19 cellular contexts compared by ENCODE assay signal in genomic region chr10:34679177-34679576, GRCh38.
"Had no signal": no experiment of that assay in that cellular context is flagged by ENCODE, and none has a peak within 500 bp of the region (broad histone marks: within the 10 kb centered on the region; RNA-seq: fewer than 3 reads in every experiment).

No MANE protein-coding gene starts in this region.

- H3K27ac ChIP-seq: esophagus muscularis mucosa, gastroesophageal sphincter, upper lobe of left lung, vagina had no signal

- H3K27me3 ChIP-seq: esophagus muscularis mucosa, gastroesophageal sphincter, upper lobe of left lung, vagina had no signal

- H3K9me3 Mint-ChIP-seq: dendritic cell treated with granulocyte-macrophage colony-stimulating factor and Interleukin-4, amounts not matched to agents 40 ng/mL and 50 ng/mL, for 4 days; naive thymus-derived CD4-positive, alpha-beta T cell had no signal

- H3K4me3 Mint-ChIP-seq: dendritic cell treated with granulocyte-macrophage colony-stimulating factor and Interleukin-4, amounts not matched to agents 40 ng/mL and 50 ng/mL, for 4 days; naive thymus-derived CD4-positive, alpha-beta T cell had no signal

- H3K27ac Mint-ChIP-seq: dendritic cell treated with granulocyte-macrophage colony-stimulating factor and Interleukin-4, amounts not matched to agents 40 ng/mL and 50 ng/mL, for 4 days had no signal

- H3K36me3 ChIP-seq: esophagus muscularis mucosa, gastroesophageal sphincter, upper lobe of left lung, vagina had no signal

- H3K4me3 ChIP-seq: esophagus muscularis mucosa, gastroesophageal sphincter, lung, upper lobe of left lung, vagina had no signal

- DNase-seq: cerebellar nuclear complex; foreskin fibroblast; glutamatergic neuron; kidney; left cardiac atrium; left ventricle myocardium superior; mesenchymal stem cell; naive thymus-derived CD4-positive, alpha-beta T cell; posterior cingulate gyrus; right cardiac atrium; small intestine; stimulated activated CD4-positive, alpha-beta T cell treated with anti-CD3 and anti-CD28 coated beads, Interleukin-12 subunit alpha, Interleukin-12 subunit beta, amount 100 ng/mL, for 4 hours; stimulated activated naive CD4-positive, alpha-beta T cell; upper lobe of left lung had no signal

- H3K36me3 Mint-ChIP-seq: naive thymus-derived CD4-positive, alpha-beta T cell had no signal

- H3K4me1 Mint-ChIP-seq: naive thymus-derived CD4-positive, alpha-beta T cell had no signal

- ATAC-seq: gastroesophageal sphincter; left cardiac atrium; left ventricle myocardium superior; naive thymus-derived CD4-positive, alpha-beta T cell; right cardiac atrium had no signal

- H3K9me3 ChIP-seq: esophagus muscularis mucosa, gastroesophageal sphincter, upper lobe of left lung, vagina had no signal
